Comparison of ENCODE assay signal across 8 cellular contexts in the genomic region with DNA sequence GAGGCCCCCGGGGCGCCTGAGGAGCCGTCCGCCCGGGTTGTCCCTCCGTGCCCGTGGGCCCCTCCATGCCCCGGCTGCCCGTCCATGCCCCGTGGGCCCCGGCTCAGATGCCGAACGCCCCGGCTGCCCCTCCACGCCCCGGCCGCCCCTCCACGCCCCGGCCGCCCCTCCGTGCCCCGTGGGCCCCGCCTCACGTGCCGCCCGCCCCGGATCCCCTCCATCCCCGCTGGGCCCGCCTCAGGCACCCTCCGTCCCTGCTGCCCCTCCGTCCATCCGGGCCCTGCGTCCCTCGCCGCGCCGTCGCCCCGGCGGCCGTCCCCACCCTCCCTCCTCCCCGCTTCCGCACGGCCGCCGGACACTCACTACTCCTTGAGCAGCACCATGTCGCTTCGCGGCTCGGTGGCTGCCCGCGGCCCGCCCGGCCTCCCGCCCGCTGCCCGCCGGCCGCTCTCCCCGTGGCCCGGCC. TPM values are rescaled to one million over a fixed set of nuclear protein-coding genes. Genes with fewer than 3 reads are reported as not detected.
DNase-seq lines count a peak whose midpoint lies in the region; ATAC-seq and TF ChIP-seq lines count a peak whose summit lies in the region.

No MANE protein-coding gene starts in this region.

- H3K27ac Mint-ChIP-seq in activated CD8-positive, alpha-beta memory T cell treated with anti-CD3 and anti-CD28 coated beads, Interleukin-2, amount 10 ng/mL, durations not matched to agents 7 days and 5 days, result peak overlapping the region; percentile 36
- H3K27ac Mint-ChIP-seq in neural progenitor cell, result no peak overlapping the region

- H3K4me1 ChIP-seq in neural progenitor cell, result peaks cover 25% of the 10 kb centered on the region

- H3K36me3 Mint-ChIP-seq in activated CD8-positive, alpha-beta memory T cell treated with anti-CD3 and anti-CD28 coated beads, Interleukin-2, amount 10 ng/mL, durations not matched to agents 7 days and 5 days, result no peaks in the 10 kb centered on the region
- H3K36me3 Mint-ChIP-seq in neural progenitor cell, result peaks cover 5% of the 10 kb centered on the region

- H3K9me3 ChIP-seq in neural progenitor cell (ENCODE audit: low read depth), result no peaks in the 10 kb centered on the region

- H3K27me3 Mint-ChIP-seq in activated CD8-positive, alpha-beta memory T cell treated with anti-CD3 and anti-CD28 coated beads, Interleukin-2, amount 10 ng/mL, durations not matched to agents 7 days and 5 days, result no peaks in the 10 kb centered on the region
- peaks cover 3% of the 10 kb centered on the region for H3K27me3 Mint-ChIP-seq in neural progenitor cell (ENCODE audit: insufficient read depth, low read depth)

- ATAC-seq in activated CD8-positive, alpha-beta memory T cell treated with anti-CD3 and anti-CD28 coated beads, Interleukin-2, amount 10 ng/mL, durations not matched to agents 7 days and 5 days, result peak; percentile 54
- peak; percentile 17 for ATAC-seq in HG02840 (IDR thresholded peaks at IDR 0.05; ENCODE audit: low FRiP score, unreplicated experiment)

- peak overlapping the region; percentile 99 for H3K4me2 ChIP-seq in neural progenitor cell

- H4K20me1 ChIP-seq in neural progenitor cell (ENCODE audit: low read depth), result peaks cover 48% of the 10 kb centered on the region

- H3K79me2 ChIP-seq in neural progenitor cell (ENCODE audit: low read depth), result peaks cover 47% of the 10 kb centered on the region

- H3K4me3 Mint-ChIP-seq in activated CD8-positive, alpha-beta memory T cell treated with anti-CD3 and anti-CD28 coated beads, Interleukin-2, amount 10 ng/mL, durations not matched to agents 7 days and 5 days, result peak overlapping the region; percentile 81
- H3K4me3 Mint-ChIP-seq in neural progenitor cell, result peak overlapping the region; percentile 94

- H3K9me3 Mint-ChIP-seq in activated CD8-positive, alpha-beta memory T cell treated with anti-CD3 and anti-CD28 coated beads, Interleukin-2, amount 10 ng/mL, durations not matched to agents 7 days and 5 days (ENCODE audit: low read depth), result no peaks in the 10 kb centered on the region
- H3K9me3 Mint-ChIP-seq in neural progenitor cell, result no peaks in the 10 kb centered on the region

- TF ChIP-seq CTCF in neural progenitor cell (IDR thresholded peaks at IDR 0.05), result no peak

- peak overlapping the region; percentile 87 for H3K9ac ChIP-seq in neural progenitor cell

- no peaks in the 10 kb centered on the region for H3K36me3 ChIP-seq in neural progenitor cell

- no peak for TF ChIP-seq POLR2A in erythroblast (IDR thresholded peaks at IDR 0.05; ENCODE audit: low read length)

- peak overlapping the region; percentile 98 for H3K4me3 ChIP-seq in neural progenitor cell

- no peak for DNase-seq in activated CD8-positive, alpha-beta memory T cell treated with anti-CD3 and anti-CD28 coated beads, Interleukin-2, amount 10 ng/mL, durations not matched to agents 7 days and 5 days
- DNase-seq in activated CD8-positive, alpha-beta memory T cell treated with anti-CD3 and anti-CD28 coated beads for 24 hours, result no peak
- peak; percentile 36 for DNase-seq in RPMI8226
- DNase-seq in erythroblast (lab: John Stamatoyannopoulos, UW), result peak; percentile 75 to 79
- DNase-seq in neural progenitor cell (ENCODE audit: low spot score), result no peak
- DNase-seq in dedifferentiated amniotic fluid mesenchymal stem cell (ENCODE audit: extremely low spot score), result no peak
- no peak for DNase-seq in central memory CD4-positive, alpha-beta T cell

- no peaks in the 10 kb centered on the region for H3K27me3 ChIP-seq in neural progenitor cell

- peak overlapping the region; percentile 50 for H2AFZ ChIP-seq in neural progenitor cell (replicated peaks)

- CTCF ChIA-PET in activated CD8-positive, alpha-beta memory T cell treated with anti-CD3 and anti-CD28 coated beads, Interleukin-2, amount 10 ng/mL, durations not matched to agents 7 days and 5 days (lab: Charles Lee), result interaction anchor here (0.6 to 2.2 kb wide), 6 partner anchors 10 to 430 kb away, joined by 3 to 10 read pairs (median 4); a partner anchor contains a TSS

- H3F3A ChIP-seq in neural progenitor cell (ENCODE audit: low read depth), result peaks cover 29% of the 10 kb centered on the region

- peak overlapping the region; percentile 89 for H3K27ac ChIP-seq in neural progenitor cell

- H3K4me1 Mint-ChIP-seq in activated CD8-positive, alpha-beta memory T cell treated with anti-CD3 and anti-CD28 coated beads, Interleukin-2, amount 10 ng/mL, durations not matched to agents 7 days and 5 days, result peaks cover 34% of the 10 kb centered on the region
- peaks cover 37% of the 10 kb centered on the region for H3K4me1 Mint-ChIP-seq in neural progenitor cell

RNA-seq across cellular contexts. Expression of a gene that starts 0.4 kb away (rescaled TPM):
- 10 to 100 TPM; 42.1 to 69.1 TPM for total RNA-seq in activated CD8-positive, alpha-beta memory T cell treated with anti-CD3 and anti-CD28 coated beads, Interleukin-2, amount 10 ng/mL, durations not matched to agents 7 days and 5 days
- 25.3 and 29.6 TPM in 2 replicates for total RNA-seq in neural progenitor cell (ENCODE audit: low replicate concordance)

RNA-seq across cellular contexts. Expression of a gene that starts 45.8 kb away (rescaled TPM):
- 10 to 100 TPM; 40.6 to 43.4 TPM for total RNA-seq in activated CD8-positive, alpha-beta memory T cell treated with anti-CD3 and anti-CD28 coated beads, Interleukin-2, amount 10 ng/mL, durations not matched to agents 7 days and 5 days
- 11.7 and 20.9 TPM in 2 replicates for total RNA-seq in neural progenitor cell (ENCODE audit: low replicate concordance)

Comparison
In these comparisons a context has a peak if more than half of its experiments do, and no peak if none do; other contexts are left out.
1. DNase-seq: peak in RPMI8226 (single experiment) and erythroblast (2 of 2); none in activated CD8-positive, alpha-beta memory T cell treated with anti-CD3 and anti-CD28 coated beads, Interleukin-2, amount 10 ng/mL, durations not matched to agents 7 days and 5 days (single experiment), activated CD8-positive, alpha-beta memory T cell treated with anti-CD3 and anti-CD28 coated beads for 24 hours (single experiment), neural progenitor cell (single experiment), dedifferentiated amniotic fluid mesenchymal stem cell (single experiment) and central memory CD4-positive, alpha-beta T cell (single experiment).